Comparison of ENCODE assay signal across 23 cellular contexts in the genomic region with DNA sequence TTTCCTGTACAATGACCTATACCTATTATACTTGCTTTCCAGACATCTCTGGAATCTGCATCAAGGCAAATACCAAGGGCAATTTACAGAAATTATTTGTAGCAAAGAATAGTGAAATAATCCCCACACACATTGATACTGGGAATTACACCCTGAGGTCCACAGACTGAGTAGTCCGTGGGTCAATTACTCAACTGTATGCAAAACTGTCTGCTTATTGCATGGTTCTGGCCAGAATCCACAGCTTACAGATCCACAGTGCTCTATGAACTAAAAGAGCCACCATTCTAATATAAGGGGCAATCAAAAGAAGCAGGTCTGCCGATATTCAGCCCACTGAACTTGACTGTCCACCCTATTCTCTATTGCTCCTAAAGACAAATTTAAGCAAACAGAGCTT. TPM values are rescaled to one million over a fixed set of nuclear protein-coding genes. Genes with fewer than 3 reads are reported as not detected.
DNase-seq lines count a peak whose midpoint lies in the region; ATAC-seq, FAIRE-seq and TF ChIP-seq lines count a peak whose summit lies in the region.
"Had no signal": no experiment of that assay in that cellular context is flagged by ENCODE, and none has a peak within 500 bp of the region (broad histone marks: within the 10 kb centered on the region; RNA-seq: fewer than 3 reads in every experiment).

No MANE protein-coding gene starts in this region.

- H2BK120ac ChIP-seq in trophoblast cell (ENCODE audit: insufficient read depth, low read length, poor library complexity): no peak overlapping the region

- POLR2A ChIA-PET in GM12878 (lab: Charles Lee) (no interaction called here), GM10248 (lab: Yijun Ruan, JAX) (no interaction called here)

- no peak for DNase-seq in GM23338 (ENCODE audit: low spot score)
- DNase-seq in GM12878 (ENCODE audit: low read depth, low spot score): no peak
- DNase-seq in left lobe of liver (ENCODE audit: low spot score): no peak
- no peak for DNase-seq in trophoblast cell
- no peak for DNase-seq in ureter (ENCODE audit: low spot score)
- no peak for DNase-seq in GM10248 (ENCODE audit: extremely low spot score)
- DNase-seq: Caco-2; CD4-positive, CD25-positive, alpha-beta regulatory T cell; CD8-positive, alpha-beta T cell; DMS153; DND-41; GM23248; HFFc6 had no signal

- no peak overlapping the region for H2AK5ac ChIP-seq in trophoblast cell (ENCODE audit: low read length)

- H2AFZ ChIP-seq in GM23338: no peak overlapping the region
- H2AFZ ChIP-seq in GM12878 (ENCODE audit: control insufficient read depth, low read depth, low read length): no peak overlapping the region
- H2AFZ ChIP-seq in trophoblast cell (ENCODE audit: insufficient read depth, low read length, poor library complexity): no peak overlapping the region
- H2AFZ ChIP-seq: GM23248 had no signal

- RAD21 ChIA-PET in GM12878 (lab: Charles Lee; ENCODE audit: unreplicated experiment): interaction anchor here (0.7 kb wide), 1 partner anchor 31 kb away, joined by 5 read pairs; no protein-coding TSS in a partner anchor

- H3K79me1 ChIP-seq in trophoblast cell (ENCODE audit: low read length): no peaks in the 10 kb centered on the region

- no peak for TF ChIP-seq RAD21 in GM12878 (IDR thresholded peaks at IDR 0.05; ENCODE audit: insufficient read depth, low read depth, low read length)

- H3K14ac ChIP-seq in trophoblast cell (ENCODE audit: low read length): no peak overlapping the region

- CTCF ChIA-PET in GM12878 (lab: Yijun Ruan, JAX) (no interaction called here), GM10248 (lab: Yijun Ruan, JAX) (interaction anchor here (0.8 kb wide), 1 partner anchor 38 kb away, joined by 3 read pairs; no protein-coding TSS in a partner anchor)

- H3K4me1 Mint-ChIP-seq in GM23338: peaks cover 56% of the 10 kb centered on the region

- peak overlapping the region; percentile 7 for H3K27ac Mint-ChIP-seq in GM23338
- H3K27ac Mint-ChIP-seq: B cell; CD8-positive, alpha-beta T cell; HFFc6 had no signal

- TF ChIP-seq CTCF in GM23338 (conservative IDR thresholded peaks at IDR 0.05; ENCODE audit: low read depth in 2 of 2) (no peak), GM12878 (IDR thresholded peaks at IDR 0.05 in 2 of 3, conservative IDR thresholded peaks at IDR 0.05 in 1 of 3; ENCODE audit: control insufficient read depth in 2 of 3, extremely low read depth in 1 of 3, insufficient read depth in 1 of 3, low read depth in 3 of 3, low read length in 3 of 3) (no peak), GM10248 (IDR thresholded peaks at IDR 0.05; ENCODE audit: control extremely low read depth, extremely low read depth, low read depth, missing control alignments) (no peak)

- no peaks in the 10 kb centered on the region for H3K27me3 Mint-ChIP-seq in GM23338 (ENCODE audit: insufficient read depth, low read depth, poor library complexity)
- H3K27me3 Mint-ChIP-seq: B cell; CD4-positive, CD25-positive, alpha-beta regulatory T cell had no signal

- H3K9me3 ChIP-seq in GM12878 (replicated peaks; ENCODE audit: control insufficient read depth, insufficient read depth, low read length) (no peaks in the 10 kb centered on the region), trophoblast cell (ENCODE audit: insufficient read depth, low read depth, low read length) (no peaks in the 10 kb centered on the region)
- H3K9me3 ChIP-seq: BLaER1, Caco-2, HAP-1 had no signal

- SMC1A ChIA-PET in GM12878 (lab: Charles Lee; ENCODE audit: uncharacterized antibody, unreplicated experiment): interaction anchor here (1.9 kb wide), 1 partner anchor 12 kb away, joined by 5 read pairs; no protein-coding TSS in a partner anchor

- H2BK12ac ChIP-seq in trophoblast cell (ENCODE audit: low read length): no peak overlapping the region

- no peak overlapping the region for H4K8ac ChIP-seq in trophoblast cell (ENCODE audit: low read depth, low read length)

- peaks cover 100% of the 10 kb centered on the region for H3K79me2 ChIP-seq in GM23338 (replicated peaks; ENCODE audit: insufficient read depth)
- H3K79me2 ChIP-seq in GM12878 (ENCODE audit: control insufficient read depth, insufficient read depth, low read length): peaks cover 77% of the 10 kb centered on the region
- H3K79me2 ChIP-seq in trophoblast cell (ENCODE audit: control insufficient read depth, insufficient read depth, low read length, poor library complexity): peaks cover 2% of the 10 kb centered on the region

- H3K9me2 ChIP-seq in GM23338 (ENCODE audit: insufficient read depth): no peaks in the 10 kb centered on the region

- peak overlapping the region; percentile 79 for H3K4ac ChIP-seq in trophoblast cell (ENCODE audit: low read depth, low read length)

- no peak overlapping the region for H3K23ac ChIP-seq in trophoblast cell (ENCODE audit: low read length)

- BruUV-seq in GM12878 (replicated peaks; lab: Mats Ljungman, UMichigan): no TSS peak

- H3K4me1 ChIP-seq in GM23338 (ENCODE audit: insufficient read depth) (peaks cover 48% of the 10 kb centered on the region), GM12878 (ENCODE audit: control insufficient read depth, insufficient read depth, low read length) (no peaks in the 10 kb centered on the region; the same call in 1 of the 2 replicates), trophoblast cell (ENCODE audit: control insufficient read depth in 1 of 2, insufficient read depth in 2 of 2, low read length in 2 of 2) (no peaks in the 10 kb centered on the region)
- H3K4me1 ChIP-seq: Caco-2 had no signal

- intact Hi-C loops in GM12878 (cut with micrococcal nuclease; ENCODE audit: unreplicated experiment): no loop called here

- no peaks in the 10 kb centered on the region for H3K9me3 Mint-ChIP-seq in GM23338
- H3K9me3 Mint-ChIP-seq: CD4-positive, CD25-positive, alpha-beta regulatory T cell; CD8-positive, alpha-beta T cell; HFFc6 had no signal

- TF ChIP-seq POLR2A in GM12878 (IDR thresholded peaks at IDR 0.05; ENCODE audit: low read depth, low read length): no peak

- 100% methylated on average over 2 of the region's 2 CpGs for WGBS in GM12878 (ENCODE audit: insufficient coverage, insufficient replicate concordance, low lambda C conversion rate, missing lambda C conversion rate)
- no CpG with 5 or more reads among the region's 2 CpGs for WGBS in trophoblast cell (ENCODE audit: extremely low coverage, insufficient coverage, insufficient read length)

- no peak overlapping the region for H3K18ac ChIP-seq in trophoblast cell (ENCODE audit: low read length)

- no peak overlapping the region for H4K91ac ChIP-seq in trophoblast cell (ENCODE audit: low read depth, low read length)

- no peak for TF ChIP-seq EP300 in GM12878 (IDR thresholded peaks at IDR 0.05; ENCODE audit: borderline replicate concordance in 1 of 2, control insufficient read depth in 1 of 2, low read depth in 2 of 2, low read length in 2 of 2)

- in situ Hi-C loops in GM12878 (cut with MboI): no loop called here

- H4K12ac ChIP-seq in trophoblast cell (ENCODE audit: low read depth, low read length): no peak overlapping the region

- H3K27me3 ChIP-seq in GM23338 (ENCODE audit: insufficient read depth) (no peaks in the 10 kb centered on the region), GM12878 (replicated peaks in 1 of 2; ENCODE audit: control insufficient read depth in 2 of 2, insufficient read depth in 2 of 2, low read length in 1 of 2) (no peaks in the 10 kb centered on the region), trophoblast cell (ENCODE audit: insufficient read depth, low read length) (no peaks in the 10 kb centered on the region)
- H3K27me3 ChIP-seq: BLaER1 had no signal

- H3K4me3 Mint-ChIP-seq in GM23338: no peak overlapping the region
- H3K4me3 Mint-ChIP-seq: B cell; CD8-positive, alpha-beta T cell; HFFc6 had no signal

- H4K20me1 ChIP-seq in GM23338 (replicated peaks; ENCODE audit: insufficient read depth) (peaks cover 24% of the 10 kb centered on the region), GM12878 (ENCODE audit: control insufficient read depth, insufficient read depth) (no peaks in the 10 kb centered on the region)

- no peaks in the 10 kb centered on the region for H3F3A ChIP-seq in GM23338 (replicated peaks; ENCODE audit: low read depth)

- H2BK5ac ChIP-seq in trophoblast cell (ENCODE audit: low read depth, low read length, poor library complexity): no peak overlapping the region

- H3K27ac ChIP-seq in GM23338 (ENCODE audit: low read depth): 0 out of 2 replicates have a peak overlapping the region, but pooled peaks have one; percentile 7
- H3K27ac ChIP-seq in GM12878 (ENCODE audit: control insufficient read depth, insufficient read depth): no peak overlapping the region
- no peak overlapping the region for H3K27ac ChIP-seq in trophoblast cell (ENCODE audit: low read depth, low read length)
- H3K27ac ChIP-seq: 22Rv1, BLaER1, C4-2B, GM23248 had no signal

- H3K9ac ChIP-seq in GM12878 (ENCODE audit: control insufficient read depth, insufficient read depth, low read length): no peak overlapping the region
- no peak overlapping the region for H3K9ac ChIP-seq in trophoblast cell (ENCODE audit: low read length)
- H3K9ac ChIP-seq: BLaER1, GM23248 had no signal

- H3K36me3 ChIP-seq in GM23338 (ENCODE audit: insufficient read depth) (no peaks in the 10 kb centered on the region), GM12878 (ENCODE audit: control insufficient read depth in 2 of 2, insufficient read depth in 2 of 2, low read length in 1 of 2) (peaks cover 1 to 10% of the 10 kb centered on the region in 2 experiments; a peak in 3 of 4 replicates), trophoblast cell (ENCODE audit: control insufficient read depth in 1 of 2, insufficient read depth in 2 of 2, low read length in 2 of 2) (peaks cover 0 to 4% of the 10 kb centered on the region in 2 experiments)

- H3K36me3 Mint-ChIP-seq in GM23338 (ENCODE audit: low read depth): peaks cover 10% of the 10 kb centered on the region; the same call in 2 of the 3 replicates

- ATAC-seq in GM23338: no peak
- no peak for ATAC-seq in GM12878
- peak; percentile 60 for ATAC-seq in left lobe of liver
- ATAC-seq in GM18870 (IDR thresholded peaks at IDR 0.05; ENCODE audit: unreplicated experiment): no peak
- ATAC-seq: CD8-positive, alpha-beta T cell had no signal

- no peak overlapping the region for H3K4me3 ChIP-seq in GM23338
- no peak overlapping the region for H3K4me3 ChIP-seq in GM12878
- no peak overlapping the region for H3K4me3 ChIP-seq in trophoblast cell (ENCODE audit: low read depth, low read length)
- H3K4me3 ChIP-seq: BLaER1, GM23248, HAP-1 had no signal

- FAIRE-seq in GM12878 (lab: Jason Lieb, UNC): no peak
- FAIRE-seq: A204.1, G401.6, GM12891, GM18507 had no signal

- H3K4me2 ChIP-seq in GM23338 (no peak overlapping the region), GM12878 (ENCODE audit: control insufficient read depth, insufficient read depth) (0 out of 2 replicates have a peak overlapping the region, but pooled peaks have one; percentile 4), trophoblast cell (ENCODE audit: low read length) (no peak overlapping the region)

RNA-seq across cellular contexts. Expression of gene CHCHD3, which starts 5.7 kb away (rescaled TPM):
- total RNA-seq in GM23338 (2014; rRNA removed; shearing (Covaris generic)): 127 and 131 TPM in 2 replicates
- polyA plus RNA-seq in GM23338 (2016; fragmentation: Nextera tagmentation; extraction: Ambion mirVana): 84.5 and 107 TPM in 2 replicates
- total RNA-seq in GM12878 (2013; cell fraction: nucleolus; rRNA removed): 109 TPM in 2 replicates
- total RNA-seq in GM12878 (2014; rRNA removed): 97.5 and 118 TPM in 2 replicates
- total RNA-seq in GM12878 (2014; rRNA removed; fragmentation: Illumina TruSeq; extraction: Trizol): 114 and 118 TPM in 2 replicates
- total RNA-seq in GM12878 (2021): 89.3 and 95.0 TPM in 2 replicates
- 39.9 TPM for polyA plus RNA-seq in GM12878 (2011; ENCODE audit: low read depth)
- 84.9 and 107 TPM in 2 replicates for polyA plus RNA-seq in GM12878 (2011; rRNA removed)
- 49.9 and 53.6 TPM in 2 replicates for polyA plus RNA-seq in GM12878 (2011; cell fraction: cytosol; rRNA removed)
- 36.8 and 39.3 TPM in 2 replicates for polyA plus RNA-seq in GM12878 (2011; cell fraction: nucleus; rRNA removed)
- 47.7 and 55.7 TPM in 2 replicates for polyA plus RNA-seq in GM12878 (2012)
- 134 and 156 TPM in 2 replicates for polyA plus RNA-seq in GM12878 (2014; fragmentation: Illumina TruSeq; extraction: Trizol)
- polyA plus RNA-seq in GM12878 (2014; fragmentation: Nextera tagmentation; extraction: Ambion mirVana): 10 to 100 TPM; 38.3 to 66.1 TPM
- 73.7 and 80.0 TPM in 2 replicates for polyA plus RNA-seq in GM12878 (2014; rRNA removed)
- 100 to 1,000 TPM; 174 to 178 TPM for polyA plus RNA-seq in GM12878 (2016; fragmentation: Nextera tagmentation; extraction: Ambion mirVana)
- 53.9 and 77.6 TPM in 2 replicates for polyA minus RNA-seq in GM12878 (2011; rRNA and poly(A)+ RNA removed)
- 41.8 and 48.0 TPM in 2 replicates for polyA minus RNA-seq in GM12878 (2011; cell fraction: cytosol; rRNA and poly(A)+ RNA removed)
- 39.8 and 80.8 TPM in 2 replicates for polyA minus RNA-seq in GM12878 (2011; cell fraction: nucleus; rRNA and poly(A)+ RNA removed)
- 20.5 TPM for total RNA-seq in left lobe of liver
- polyA plus RNA-seq in trophoblast cell (2013): 47.0 and 49.1 TPM in 2 replicates
- 48.9 TPM for total RNA-seq in ureter
